In genomic region chr2:60926751-60927568, GRCh38 we compare ENCODE assay signal across 9 cellular contexts. TPM values are rescaled to one million over a fixed set of nuclear protein-coding genes. Genes with fewer than 3 reads are reported as not detected.
DNase-seq lines count a peak whose midpoint lies in the region; ATAC-seq and TF ChIP-seq lines count a peak whose summit lies in the region.
"Had no signal": no experiment of that assay in that cellular context is flagged by ENCODE, and none has a peak within 500 bp of the region (broad histone marks: within the 10 kb centered on the region; RNA-seq: fewer than 3 reads in every experiment).

No MANE protein-coding gene starts in this region.

- no peak for TF ChIP-seq CTCF in fibroblast of villous mesenchyme (IDR thresholded peaks at IDR 0.05; ENCODE audit: insufficient read depth, low read depth, low read length)
- TF ChIP-seq CTCF in glutamatergic neuron (IDR thresholded peaks at IDR 0.05; ENCODE audit: partially characterized antibody, unreplicated experiment), result no peak

- H3K27ac Mint-ChIP-seq in activated CD4-positive, alpha-beta T cell treated with anti-CD3 and anti-CD28 coated beads, Interleukin-2, amount 10 ng/mL, durations not matched to agents 24 days and 14 days, result peak overlapping the region; percentile 56
- no peak overlapping the region for H3K27ac Mint-ChIP-seq in glutamatergic neuron (ENCODE audit: unreplicated experiment)

- H3K36me3 Mint-ChIP-seq in activated CD4-positive, alpha-beta T cell treated with anti-CD3 and anti-CD28 coated beads, Interleukin-2, amount 10 ng/mL, durations not matched to agents 24 days and 14 days (ENCODE audit: low read depth), result peaks cover 61% of the 10 kb centered on the region
- no peaks in the 10 kb centered on the region for H3K36me3 Mint-ChIP-seq in glutamatergic neuron (ENCODE audit: unreplicated experiment)

- DNase-seq in activated CD4-positive, alpha-beta T cell treated with anti-CD3 and anti-CD28 coated beads, Interleukin-2, amount 10 ng/mL, durations not matched to agents 24 days and 14 days, result no peak
- no peak for DNase-seq in activated CD4-positive, alpha-beta T cell treated with anti-CD3 and anti-CD28 coated beads, Interleukin-2, amount 50 U/mL, for 1 hour
- DNase-seq in SKM-1 (lab: John Stamatoyannopoulos, UW; ENCODE audit: unreplicated experiment), result peak; percentile 95
- DNase-seq in fibroblast of villous mesenchyme (ENCODE audit: low read depth), result peak; percentile 64
- no peak for DNase-seq in sciatic nerve (ENCODE audit: low spot score)
- no peak for DNase-seq in HK-2 (ENCODE audit: unreplicated experiment)
- no peak for DNase-seq in glutamatergic neuron

- ATAC-seq in sciatic nerve (peak; percentile 76), HG02610 (IDR thresholded peaks at IDR 0.05; ENCODE audit: unreplicated experiment) (no peak)

- H3K27me3 Mint-ChIP-seq in activated CD4-positive, alpha-beta T cell treated with anti-CD3 and anti-CD28 coated beads, Interleukin-2, amount 10 ng/mL, durations not matched to agents 24 days and 14 days, result no peaks in the 10 kb centered on the region
- H3K27me3 Mint-ChIP-seq in glutamatergic neuron (ENCODE audit: unreplicated experiment), result peaks cover 2% of the 10 kb centered on the region

- H3K4me3 ChIP-seq in fibroblast of villous mesenchyme (ENCODE audit: low read depth, low read length), result no peak overlapping the region

- peaks cover 13% of the 10 kb centered on the region for H3K4me1 Mint-ChIP-seq in activated CD4-positive, alpha-beta T cell treated with anti-CD3 and anti-CD28 coated beads, Interleukin-2, amount 10 ng/mL, durations not matched to agents 24 days and 14 days
- H3K4me1 Mint-ChIP-seq in glutamatergic neuron (ENCODE audit: low read depth, unreplicated experiment), result peaks cover 2% of the 10 kb centered on the region

- peaks cover 6% of the 10 kb centered on the region for H3K9me3 Mint-ChIP-seq in activated CD4-positive, alpha-beta T cell treated with anti-CD3 and anti-CD28 coated beads, Interleukin-2, amount 10 ng/mL, durations not matched to agents 24 days and 14 days
- no peaks in the 10 kb centered on the region for H3K9me3 Mint-ChIP-seq in glutamatergic neuron (ENCODE audit: unreplicated experiment)
- H3K9me3 Mint-ChIP-seq: activated T-helper 2 cell treated with anti-CD3 and anti-CD28 coated beads, Interferon-gamma antibody, Interleukin-2, Interleukin-4, amounts not matched to agents 10 μg/mL and 5 μg/mL and 100 μg/mL, durations not matched to agents 14 hours and 24 hours and 36 hours had no signal

- intact Hi-C loops in activated CD4-positive, alpha-beta T cell treated with anti-CD3 and anti-CD28 coated beads, Interleukin-2, amount 10 ng/mL, durations not matched to agents 24 days and 14 days (cut with micrococcal nuclease), result no loop called here
- intact Hi-C loops in sciatic nerve (cut with DNase I), result no loop called here

- no peak overlapping the region for H3K4me3 Mint-ChIP-seq in activated CD4-positive, alpha-beta T cell treated with anti-CD3 and anti-CD28 coated beads, Interleukin-2, amount 10 ng/mL, durations not matched to agents 24 days and 14 days
- no peak overlapping the region for H3K4me3 Mint-ChIP-seq in glutamatergic neuron (ENCODE audit: unreplicated experiment)

RNA-seq across cellular contexts. Expression of gene REL, which starts 45.6 kb away (rescaled TPM):
- 84.9 and 88.7 TPM in 2 replicates for total RNA-seq in activated CD4-positive, alpha-beta T cell treated with anti-CD3 and anti-CD28 coated beads, Interleukin-2, amount 10 ng/mL, durations not matched to agents 24 days and 14 days
- total RNA-seq in fibroblast of villous mesenchyme (6.4 and 7.3 TPM in 2 replicates), sciatic nerve (28.4 TPM), glutamatergic neuron (ENCODE audit: unreplicated experiment) (2.1 TPM)

Comparison
In these comparisons a context has a peak if more than half of its experiments do, and no peak if none do; other contexts are left out.
1. DNase-seq: peak in SKM-1 (single experiment) and fibroblast of villous mesenchyme (single experiment); none in activated CD4-positive, alpha-beta T cell treated with anti-CD3 and anti-CD28 coated beads, Interleukin-2, amount 10 ng/mL, durations not matched to agents 24 days and 14 days (single experiment), activated CD4-positive, alpha-beta T cell treated with anti-CD3 and anti-CD28 coated beads, Interleukin-2, amount 50 U/mL, for 1 hour (single experiment), sciatic nerve (single experiment), HK-2 (single experiment) and glutamatergic neuron (single experiment).